15 cellular contexts compared by ENCODE assay signal in genomic region chr3:44058868-44059203, GRCh38.
A peak's percentile ranks its signal among the peaks of the same experiment; 100 is the strongest.
DNase-seq lines count a peak whose midpoint lies in the region; ATAC-seq, FAIRE-seq and TF ChIP-seq lines count a peak whose summit lies in the region.
"Had no signal": no experiment of that assay in that cellular context is flagged by ENCODE, and none has a peak within 500 bp of the region (broad histone marks: within the 10 kb centered on the region; RNA-seq: fewer than 3 reads in every experiment).

No MANE protein-coding gene starts in this region.

- TF ChIP-seq CTCF in GM12878 (IDR thresholded peaks at IDR 0.05 in 2 of 3, conservative IDR thresholded peaks at IDR 0.05 in 1 of 3; ENCODE audit: control insufficient read depth in 2 of 3, extremely low read depth in 1 of 3, insufficient read depth in 1 of 3, low read depth in 3 of 3, low read length in 3 of 3) (no peak), heart right ventricle (IDR thresholded peaks at IDR 0.05) (no peak)

- TF ChIP-seq RAD21 in GM12878 (IDR thresholded peaks at IDR 0.05; ENCODE audit: insufficient read depth, low read depth, low read length): no peak

- CTCF ChIA-PET in GM12878 (lab: Yijun Ruan, JAX): interaction anchor here (0.9 to 4.3 kb wide), 11 partner anchors 8 to 63 kb away, joined by 3 to 46 read pairs (median 5); no protein-coding TSS in a partner anchor

- H2AFZ ChIP-seq in GM12878 (ENCODE audit: control insufficient read depth, low read depth, low read length): peak overlapping the region; percentile 26; the same call in 1 of the 2 replicates

- H3K9ac ChIP-seq in GM12878 (ENCODE audit: control insufficient read depth, insufficient read depth, low read length): no peak overlapping the region

- H3K9me3 ChIP-seq in GM12878 (replicated peaks; ENCODE audit: control insufficient read depth, insufficient read depth, low read length) (no peaks in the 10 kb centered on the region), heart right ventricle (no peaks in the 10 kb centered on the region)
- H3K9me3 ChIP-seq: ascending aorta had no signal

- DNase-seq in GM12878 (ENCODE audit: low read depth, low spot score) (no peak), NCI-H2081 treated with DMSO at 0.1 percent for 48 hours (lab: John Stamatoyannopoulos, UW) (no peak), NCI-H748 treated with DMSO at 0.1 percent for 48 hours (lab: John Stamatoyannopoulos, UW) (no peak), kidney glomerular epithelial cell (lab: John Stamatoyannopoulos, UW) (no peak), heart right ventricle (no peak)
- DNase-seq: glutamatergic neuron; stimulated activated naive CD4-positive, alpha-beta T cell treated with Interleukin-2 at 50 U/mL for 16 hours; T-helper 9 cell had no signal

- H3K4me3 ChIP-seq in GM12878: peak overlapping the region; percentile 25; the same call in 1 of the 2 replicates
- no peak overlapping the region for H3K4me3 ChIP-seq in heart right ventricle
- H3K4me3 ChIP-seq: ascending aorta, coronary artery had no signal

- WGBS in GM12878 (ENCODE audit: insufficient coverage, insufficient replicate concordance, low lambda C conversion rate, missing lambda C conversion rate): 26% methylated on average over 4 of the region's 5 CpGs
- 52 to 70% methylated on average over 5 of the region's 5 CpGs for WGBS in heart right ventricle, 2 donors

- H3K4me2 ChIP-seq in GM12878 (ENCODE audit: control insufficient read depth, insufficient read depth): peak overlapping the region; percentile 78

- peaks cover 27% of the 10 kb centered on the region for H3K79me2 ChIP-seq in GM12878 (ENCODE audit: control insufficient read depth, insufficient read depth, low read length)

- no peaks in the 10 kb centered on the region for H4K20me1 ChIP-seq in GM12878 (ENCODE audit: control insufficient read depth, insufficient read depth)

- H3K36me3 ChIP-seq in GM12878 (ENCODE audit: control insufficient read depth in 2 of 2, insufficient read depth in 2 of 2, low read length in 1 of 2) (0 out of 4 replicates have a peak, but pooled peaks cover 0 to 3% of the 10 kb centered on the region in 2 experiments), heart right ventricle (no peaks in the 10 kb centered on the region)
- H3K36me3 ChIP-seq: ascending aorta had no signal

- BruUV-seq in GM12878 (replicated peaks; lab: Mats Ljungman, UMichigan): no TSS peak

- H3K4me1 ChIP-seq in GM12878 (ENCODE audit: control insufficient read depth, insufficient read depth, low read length) (peaks cover 50% of the 10 kb centered on the region), heart right ventricle (peaks cover 0 to 5% (median 0%) of the 10 kb centered on the region in 9 donors)
- H3K4me1 ChIP-seq: ascending aorta had no signal

- H3K27me3 ChIP-seq in GM12878 (replicated peaks in 1 of 2; ENCODE audit: control insufficient read depth in 2 of 2, insufficient read depth in 2 of 2, low read length in 1 of 2) (no peaks in the 10 kb centered on the region), heart right ventricle (peaks cover 0 to 63% (median 19%) of the 10 kb centered on the region in 7 donors)
- H3K27me3 ChIP-seq: ascending aorta had no signal

- SMC1A ChIA-PET in GM12878 (lab: Charles Lee; ENCODE audit: uncharacterized antibody, unreplicated experiment): interaction anchor here (1.5 to 7.0 kb wide), 11 partner anchors 11 to 63 kb away, joined by 5 to 92 read pairs (median 10); no protein-coding TSS in a partner anchor

- POLR2A ChIA-PET in GM12878 (lab: Charles Lee): interaction anchor here (0.8 to 5.7 kb wide), 8 partner anchors 13 to 61 kb away, joined by 3 to 51 read pairs (median 4); no protein-coding TSS in a partner anchor

- peak; percentile 25 for ATAC-seq in GM18505 (IDR thresholded peaks at IDR 0.05; ENCODE audit: unreplicated experiment)
- ATAC-seq in GM21576 (IDR thresholded peaks at IDR 0.05; ENCODE audit: unreplicated experiment): peak; percentile 22
- peak; percentile 4 for ATAC-seq in HG03103 (IDR thresholded peaks at IDR 0.05; ENCODE audit: low read depth, unreplicated experiment)
- ATAC-seq in GM12878: peak; percentile 65
- ATAC-seq in heart right ventricle: no peak
- ATAC-seq: Right ventricle myocardium inferior had no signal

- in situ Hi-C loops in GM12878 (cut with MboI): no loop called here

- TF ChIP-seq POLR2A in GM18505 (IDR thresholded peaks at IDR 0.05; ENCODE audit: borderline replicate concordance, extremely low read depth, insufficient read depth, insufficient read length) (no peak), GM12878 (IDR thresholded peaks at IDR 0.05; ENCODE audit: low read depth, low read length) (no peak)

- intact Hi-C loops in GM12878 (cut with micrococcal nuclease; ENCODE audit: unreplicated experiment) (loop anchor here (1.0 kb wide), 1 partner anchor 11 kb away; no protein-coding TSS in a partner anchor), heart right ventricle (cut with DNase I) (no loop called here)

- FAIRE-seq in GM12878 (lab: Jason Lieb, UNC): no peak

- RAD21 ChIA-PET in GM12878 (lab: Charles Lee; ENCODE audit: unreplicated experiment): interaction anchor here (0.5 to 4.3 kb wide), 13 partner anchors 8 to 204 kb away, joined by 3 to 99 read pairs (median 8); no protein-coding TSS in a partner anchor

- H3K27ac ChIP-seq in GM12878 (ENCODE audit: control insufficient read depth, insufficient read depth): peak overlapping the region; percentile 86
- no peak overlapping the region for H3K27ac ChIP-seq in heart right ventricle
- H3K27ac ChIP-seq: ascending aorta, coronary artery, epithelial cell of prostate had no signal

- TF ChIP-seq EP300 in GM12878 (IDR thresholded peaks at IDR 0.05; ENCODE audit: borderline replicate concordance in 1 of 2, control insufficient read depth in 1 of 2, low read depth in 2 of 2, low read length in 2 of 2): 0 out of 4 replicates have a peak, but pooled peaks of 1 of the 2 experiments have one; percentile 2

TF ChIP-seq in GM12878, 131 proteins besides CTCF, POLR2A, EP300 and RAD21 (continues in another document):
- TF ChIP-seq, protein P1, sequence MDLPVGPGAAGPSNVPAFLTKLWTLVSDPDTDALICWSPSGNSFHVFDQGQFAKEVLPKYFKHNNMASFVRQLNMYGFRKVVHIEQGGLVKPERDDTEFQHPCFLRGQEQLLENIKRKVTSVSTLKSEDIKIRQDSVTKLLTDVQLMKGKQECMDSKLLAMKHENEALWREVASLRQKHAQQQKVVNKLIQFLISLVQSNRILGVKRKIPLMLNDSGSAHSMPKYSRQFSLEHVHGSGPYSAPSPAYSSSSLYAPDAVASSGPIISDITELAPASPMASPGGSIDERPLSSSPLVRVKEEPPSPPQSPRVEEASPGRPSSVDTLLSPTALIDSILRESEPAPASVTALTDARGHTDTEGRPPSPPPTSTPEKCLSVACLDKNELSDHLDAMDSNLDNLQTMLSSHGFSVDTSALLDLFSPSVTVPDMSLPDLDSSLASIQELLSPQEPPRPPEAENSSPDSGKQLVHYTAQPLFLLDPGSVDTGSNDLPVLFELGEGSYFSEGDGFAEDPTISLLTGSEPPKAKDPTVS (IDR thresholded peaks at IDR 0.05; ENCODE audit: low read depth, low read length): no peak
- no peak for TF ChIP-seq BCLAF1 (IDR thresholded peaks at IDR 0.05)
- TF ChIP-seq, protein P2, sequence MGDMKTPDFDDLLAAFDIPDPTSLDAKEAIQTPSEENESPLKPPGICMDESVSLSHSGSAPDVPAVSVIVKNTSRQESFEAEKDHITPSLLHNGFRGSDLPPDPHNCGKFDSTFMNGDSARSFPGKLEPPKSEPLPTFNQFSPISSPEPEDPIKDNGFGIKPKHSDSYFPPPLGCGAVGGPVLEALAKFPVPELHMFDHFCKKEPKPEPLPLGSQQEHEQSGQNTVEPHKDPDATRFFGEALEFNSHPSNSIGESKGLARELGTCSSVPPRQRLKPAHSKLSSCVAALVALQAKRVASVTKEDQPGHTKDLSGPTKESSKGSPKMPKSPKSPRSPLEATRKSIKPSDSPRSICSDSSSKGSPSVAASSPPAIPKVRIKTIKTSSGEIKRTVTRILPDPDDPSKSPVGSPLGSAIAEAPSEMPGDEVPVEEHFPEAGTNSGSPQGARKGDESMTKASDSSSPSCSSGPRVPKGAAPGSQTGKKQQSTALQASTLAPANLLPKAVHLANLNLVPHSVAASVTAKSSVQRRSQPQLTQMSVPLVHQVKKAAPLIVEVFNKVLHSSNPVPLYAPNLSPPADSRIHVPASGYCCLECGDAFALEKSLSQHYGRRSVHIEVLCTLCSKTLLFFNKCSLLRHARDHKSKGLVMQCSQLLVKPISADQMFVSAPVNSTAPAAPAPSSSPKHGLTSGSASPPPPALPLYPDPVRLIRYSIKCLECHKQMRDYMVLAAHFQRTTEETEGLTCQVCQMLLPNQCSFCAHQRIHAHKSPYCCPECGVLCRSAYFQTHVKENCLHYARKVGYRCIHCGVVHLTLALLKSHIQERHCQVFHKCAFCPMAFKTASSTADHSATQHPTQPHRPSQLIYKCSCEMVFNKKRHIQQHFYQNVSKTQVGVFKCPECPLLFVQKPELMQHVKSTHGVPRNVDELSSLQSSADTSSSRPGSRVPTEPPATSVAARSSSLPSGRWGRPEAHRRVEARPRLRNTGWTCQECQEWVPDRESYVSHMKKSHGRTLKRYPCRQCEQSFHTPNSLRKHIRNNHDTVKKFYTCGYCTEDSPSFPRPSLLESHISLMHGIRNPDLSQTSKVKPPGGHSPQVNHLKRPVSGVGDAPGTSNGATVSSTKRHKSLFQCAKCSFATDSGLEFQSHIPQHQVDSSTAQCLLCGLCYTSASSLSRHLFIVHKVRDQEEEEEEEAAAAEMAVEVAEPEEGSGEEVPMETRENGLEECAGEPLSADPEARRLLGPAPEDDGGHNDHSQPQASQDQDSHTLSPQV (IDR thresholded peaks at IDR 0.05): no peak
- TF ChIP-seq PAX8 (IDR thresholded peaks at IDR 0.05): no peak
- TF ChIP-seq SIN3A (IDR thresholded peaks at IDR 0.05; ENCODE audit: low read depth, low read length): 0 out of 2 replicates have a peak, but pooled peaks have one; percentile 12

Comparison
In these comparisons a context has a peak if more than half of its experiments do, and no peak if none do; other contexts are left out.
1. ATAC-seq: peak in GM18505 (single experiment), GM21576 (single experiment), HG03103 (single experiment) and GM12878 (single experiment); none in heart right ventricle (0 of 8).